34 cellular contexts compared by ENCODE assay signal in the genomic region with DNA sequence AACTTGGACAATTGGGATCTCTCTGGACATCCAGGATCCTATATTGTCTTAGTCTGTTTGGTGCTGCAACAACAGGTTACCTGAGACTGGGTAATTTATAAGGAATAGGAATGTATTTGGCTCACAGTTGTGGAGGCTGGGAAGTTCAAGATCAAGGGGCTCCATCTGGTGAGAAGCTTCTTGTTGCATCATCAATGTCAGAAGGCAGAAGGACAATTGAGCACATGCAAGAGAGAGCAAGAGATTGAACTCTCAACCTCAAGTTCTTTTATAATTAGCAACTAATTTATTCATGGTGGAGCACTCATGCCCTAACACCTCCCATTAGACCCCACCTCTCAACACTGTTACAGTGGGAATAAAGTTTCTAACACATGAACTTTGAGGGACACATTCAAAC.
"Had no signal": no experiment of that assay in that cellular context is flagged by ENCODE, and none has a peak within 500 bp of the region (broad histone marks: within the 10 kb centered on the region; RNA-seq: fewer than 3 reads in every experiment).

No MANE protein-coding gene starts in this region.

- H3K4me1 Mint-ChIP-seq: activated CD4-positive, alpha-beta memory T cell treated with anti-CD3 and anti-CD28 coated beads, Interleukin-2, amount 10 ng/mL, durations not matched to agents 7 days and 5 days; activated CD4-positive, alpha-beta T cell treated with anti-CD3 and anti-CD28 coated beads, Interleukin-2, amount 10 ng/mL, durations not matched to agents 24 days and 14 days; activated CD8-positive, alpha-beta memory T cell treated with anti-CD3 and anti-CD28 coated beads, Interleukin-2, amount 10 ng/mL, durations not matched to agents 7 days and 5 days; activated naive CD4-positive, alpha-beta T cell treated with anti-CD3 and anti-CD28 coated beads, Interleukin-2, amount 10 ng/mL, durations not matched to agents 7 days and 5 days; activated naive CD4-positive, alpha-beta T cell treated with anti-CD3 and anti-CD28 coated beads, Interleukin-2, amount 50 U/mL, for 24 hours; activated naive CD8-positive, alpha-beta T cell treated with anti-CD3 and anti-CD28 coated beads, Interleukin-2, amount 10 ng/mL, durations not matched to agents 7 days and 5 days; activated naive CD8-positive, alpha-beta T cell treated with anti-CD3 and anti-CD28 coated beads, Interleukin-2, amount 50 U/mL, for 24 hours; brain; central memory CD8-positive, alpha-beta T cell had no signal

- H3K27ac Mint-ChIP-seq: activated B cell treated with CpG ODN at 0.5 μM for 24 hours; activated CD4-positive, alpha-beta memory T cell treated with anti-CD3 and anti-CD28 coated beads, Interleukin-2, amount 10 ng/mL, durations not matched to agents 7 days and 5 days; activated CD4-positive, alpha-beta T cell treated with anti-CD3 and anti-CD28 coated beads, Interleukin-2, amount 10 ng/mL, durations not matched to agents 24 days and 14 days; activated CD8-positive, alpha-beta memory T cell treated with anti-CD3 and anti-CD28 coated beads, Interleukin-2, amount 10 ng/mL, durations not matched to agents 7 days and 5 days; activated naive CD4-positive, alpha-beta T cell treated with anti-CD3 and anti-CD28 coated beads, Interleukin-2, amount 10 ng/mL, durations not matched to agents 7 days and 5 days; activated naive CD4-positive, alpha-beta T cell treated with anti-CD3 and anti-CD28 coated beads, Interleukin-2, amount 50 U/mL, for 24 hours; activated naive CD8-positive, alpha-beta T cell; activated naive CD8-positive, alpha-beta T cell treated with anti-CD3 and anti-CD28 coated beads, Interleukin-2, amount 10 ng/mL, durations not matched to agents 7 days and 5 days; activated naive CD8-positive, alpha-beta T cell treated with anti-CD3 and anti-CD28 coated beads, Interleukin-2, amount 50 U/mL, for 24 hours; activated T-cell treated with anti-CD3 and anti-CD28 coated beads, Interleukin-2, amount 50 U/mL, for 24 hours; activated T-helper 2 cell treated with anti-CD3 and anti-CD28 coated beads, Interferon-gamma antibody, Interleukin-2, Interleukin-4, amounts not matched to agents 10 μg/mL and 5 μg/mL and 100 μg/mL, durations not matched to agents 14 hours and 24 hours and 36 hours; brain; T-helper 1 cell treated with Interleukin-12 subunit alpha and Interleukin-12 subunit beta and Interleukin-4 antibody, amounts not matched to agents 30 μg/mL and 1 μg/mL, for 36 hours; T-helper 2 cell treated with Interferon-gamma antibody and Interleukin-4, amounts not matched to agents 5 μg/mL and 100 μg/mL, for 36 hours had no signal

- H3K4me3 Mint-ChIP-seq: activated B cell treated with CpG ODN at 0.5 μM for 24 hours; activated CD4-positive, alpha-beta memory T cell treated with anti-CD3 and anti-CD28 coated beads, Interleukin-2, amount 10 ng/mL, durations not matched to agents 7 days and 5 days; activated CD4-positive, alpha-beta T cell treated with anti-CD3 and anti-CD28 coated beads, Interleukin-2, amount 10 ng/mL, durations not matched to agents 24 days and 14 days; activated CD8-positive, alpha-beta memory T cell treated with anti-CD3 and anti-CD28 coated beads, Interleukin-2, amount 10 ng/mL, durations not matched to agents 7 days and 5 days; activated naive CD4-positive, alpha-beta T cell treated with anti-CD3 and anti-CD28 coated beads, Interleukin-2, amount 10 ng/mL, durations not matched to agents 7 days and 5 days; activated naive CD4-positive, alpha-beta T cell treated with anti-CD3 and anti-CD28 coated beads, Interleukin-2, amount 50 U/mL, for 24 hours; activated naive CD8-positive, alpha-beta T cell; activated naive CD8-positive, alpha-beta T cell treated with anti-CD3 and anti-CD28 coated beads, Interleukin-2, amount 10 ng/mL, durations not matched to agents 7 days and 5 days; activated naive CD8-positive, alpha-beta T cell treated with anti-CD3 and anti-CD28 coated beads, Interleukin-2, amount 50 U/mL, for 24 hours; activated T-cell treated with anti-CD3 and anti-CD28 coated beads, Interleukin-2, amount 50 U/mL, for 24 hours; brain; central memory CD8-positive, alpha-beta T cell; T-helper 1 cell treated with Interleukin-12 subunit alpha and Interleukin-12 subunit beta and Interleukin-4 antibody, amounts not matched to agents 30 μg/mL and 1 μg/mL, for 36 hours; T-helper 2 cell treated with Interferon-gamma antibody and Interleukin-4, amounts not matched to agents 5 μg/mL and 100 μg/mL, for 36 hours had no signal

- H3K27me3 Mint-ChIP-seq: activated B cell treated with CpG ODN at 0.5 μM for 24 hours had no signal

- H3K9me3 Mint-ChIP-seq: activated CD4-positive, alpha-beta memory T cell treated with anti-CD3 and anti-CD28 coated beads, Interleukin-2, amount 10 ng/mL, durations not matched to agents 7 days and 5 days; activated CD4-positive, alpha-beta T cell treated with anti-CD3 and anti-CD28 coated beads, Interleukin-2, amount 10 ng/mL, durations not matched to agents 24 days and 14 days; activated naive CD4-positive, alpha-beta T cell treated with anti-CD3 and anti-CD28 coated beads, Interleukin-2, amount 10 ng/mL, durations not matched to agents 7 days and 5 days; activated naive CD8-positive, alpha-beta T cell treated with anti-CD3 and anti-CD28 coated beads, Interleukin-2, amount 10 ng/mL, durations not matched to agents 7 days and 5 days had no signal

- H3K4me1 ChIP-seq: ascending aorta had no signal

- H3K36me3 Mint-ChIP-seq: activated CD8-positive, alpha-beta memory T cell treated with anti-CD3 and anti-CD28 coated beads, Interleukin-2, amount 10 ng/mL, durations not matched to agents 7 days and 5 days; activated naive CD4-positive, alpha-beta T cell treated with anti-CD3 and anti-CD28 coated beads, Interleukin-2, amount 10 ng/mL, durations not matched to agents 7 days and 5 days; activated naive CD4-positive, alpha-beta T cell treated with anti-CD3 and anti-CD28 coated beads, Interleukin-2, amount 50 U/mL, for 24 hours; activated naive CD8-positive, alpha-beta T cell treated with anti-CD3 and anti-CD28 coated beads, Interleukin-2, amount 10 ng/mL, durations not matched to agents 7 days and 5 days; brain had no signal

- H3K27me3 ChIP-seq: ascending aorta, cardiac muscle cell had no signal

- H3K27ac ChIP-seq: ascending aorta, cardiac muscle cell, VCaP had no signal

- H3K4me3 ChIP-seq: ascending aorta, cardiac muscle cell had no signal

- DNase-seq: activated B cell treated with CpG ODN at 0.5 μM for 24 hours; activated CD4-positive, alpha-beta memory T cell treated with anti-CD3 and anti-CD28 coated beads, Interleukin-2, amount 10 ng/mL, durations not matched to agents 7 days and 5 days; activated CD4-positive, alpha-beta T cell treated with anti-CD3 and anti-CD28 coated beads for 4 hours; activated CD4-positive, alpha-beta T cell treated with anti-CD3 and anti-CD28 coated beads, Interleukin-2, amount 10 ng/mL, durations not matched to agents 24 days and 14 days; activated CD4-positive, alpha-beta T cell treated with anti-CD3 and anti-CD28 coated beads, Interleukin-2, amount 50 U/mL, for 1 hour; activated CD4-positive, alpha-beta T cell treated with anti-CD3 and anti-CD28 coated beads, Interleukin-2, amount 50 U/mL, for 48 hours; activated CD4-positive, CD25-positive, alpha-beta regulatory T cell treated with anti-CD3 and anti-CD28 coated beads, Interleukin-2, amount 50 U/mL, for 72 hours; activated CD8-positive, alpha-beta memory T cell treated with anti-CD3 and anti-CD28 coated beads for 24 hours; activated CD8-positive, alpha-beta memory T cell treated with anti-CD3 and anti-CD28 coated beads, Interleukin-2, amount 10 ng/mL, durations not matched to agents 7 days and 5 days; activated CD8-positive, alpha-beta memory T cell treated with anti-CD3 and anti-CD28 coated beads, Interleukin-2, amount 50 U/mL, for 48 hours; activated effector memory CD4-positive, alpha-beta T cell treated with Interleukin-2 at 50 U/mL for 16 hours; activated gamma-delta T cell; activated naive CD4-positive, alpha-beta T cell treated with anti-CD3 and anti-CD28 coated beads, Interleukin-2, amount 10 ng/mL, durations not matched to agents 7 days and 5 days; activated naive CD4-positive, alpha-beta T cell treated with Interleukin-2 at 50 U/mL for 16 hours; activated naive CD8-positive, alpha-beta T cell treated with anti-CD3 and anti-CD28 coated beads, Interleukin-2, amount 10 ng/mL, durations not matched to agents 7 days and 5 days; activated naive CD8-positive, alpha-beta T cell treated with anti-CD3 and anti-CD28 coated beads, Interleukin-2, amount 50 U/mL, for 24 hours; activated T-cell treated with anti-CD3 and anti-CD28 coated beads, Interleukin-2, amount 50 U/mL, for 24 hours; activated T-cell treated with anti-CD3 and anti-CD28 coated beads, Interleukin-2, amount 50 U/mL, for 48 hours; amygdala; caudate nucleus; cerebellar nuclear complex; T-helper 1 cell; T-helper 2 cell; T-helper 9 cell had no signal

- H3K9me3 ChIP-seq: ascending aorta had no signal

- H3K36me3 ChIP-seq: ascending aorta, cardiac muscle cell had no signal
